Comparison of ENCODE assay signal across 29 cellular contexts in the genomic region with DNA sequence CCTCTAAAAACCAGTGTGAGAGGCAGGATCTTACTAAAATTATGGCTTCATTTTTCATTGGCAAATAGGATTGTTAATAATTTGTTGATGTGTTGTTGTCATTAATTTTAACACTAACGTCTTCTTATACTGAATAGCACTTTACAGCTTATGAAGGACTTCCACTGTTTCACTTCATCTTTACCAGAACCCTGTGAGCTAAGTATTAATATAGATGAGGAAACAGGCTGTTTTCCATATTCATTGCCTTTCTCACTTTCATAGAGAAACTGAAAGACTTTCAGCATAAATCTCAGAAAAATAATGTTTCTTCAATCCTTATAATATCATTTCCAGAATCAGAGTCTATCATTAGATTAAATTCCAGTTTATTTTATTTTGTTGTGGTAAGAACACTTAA.
"Had no signal": no experiment of that assay in that cellular context is flagged by ENCODE, and none has a peak within 500 bp of the region (broad histone marks: within the 10 kb centered on the region; RNA-seq: fewer than 3 reads in every experiment).

No MANE protein-coding gene starts in this region.

- H2AFZ ChIP-seq: hepatocyte had no signal

- H3K27ac ChIP-seq: brain microvascular endothelial cell, coronary artery, hepatocyte, transverse colon had no signal

- H3K27ac Mint-ChIP-seq: activated CD8-positive, alpha-beta T cell treated with anti-CD3 and anti-CD28 coated beads for 36 hours; activated T-helper 17 cell treated with anti-CD3 and anti-CD28 coated beads, Interleukin-2, amount 50 U/mL, for 72 hours; nephron; stimulated activated naive B cell treated with anti-CD40 and anti-IgM and Interleukin-4, amounts not matched to agents 10 μg/mL and 1 μg/mL and 100 μg/mL, for 72 hours; WTC11 had no signal

- FAIRE-seq: astrocyte, frontal cortex, keratinocyte had no signal

- H3K4me2 ChIP-seq: hepatocyte had no signal

- H3K4me1 ChIP-seq: transverse colon had no signal

- H3K27me3 Mint-ChIP-seq: activated CD8-positive, alpha-beta T cell treated with anti-CD3 and anti-CD28 coated beads for 36 hours; activated T-helper 17 cell treated with anti-CD3 and anti-CD28 coated beads, Interleukin-2, amount 50 U/mL, for 72 hours; stimulated activated naive B cell treated with anti-CD40 and anti-IgM and Interleukin-4, amounts not matched to agents 10 μg/mL and 1 μg/mL and 100 μg/mL, for 72 hours had no signal

- H3K9me3 Mint-ChIP-seq: nephron, WTC11 had no signal

- DNase-seq: activated CD4-positive, alpha-beta T cell treated with anti-CD3 and anti-CD28 coated beads for 1 hour; activated CD4-positive, alpha-beta T cell treated with anti-CD3 and anti-CD28 coated beads, Interleukin-2, amount 50 U/mL, for 1 hour; activated CD8-positive, alpha-beta T cell treated with anti-CD3 and anti-CD28 coated beads for 36 hours; activated gamma-delta T cell treated with Interleukin-2 at 50 U/mL for 16 hours; activated naive CD4-positive, alpha-beta T cell treated with anti-CD3 and anti-CD28 coated beads, Interleukin-2, amount 50 U/mL, for 16 hours; activated T-cell treated with anti-CD3 and anti-CD28 coated beads, Interleukin-2, amount 50 U/mL, for 4 hours; amniotic stem cell; brain microvascular endothelial cell; dorsolateral prefrontal cortex; effector memory CD4-positive, alpha-beta T cell; glutamatergic neuron; left cardiac atrium; left ventricle myocardium superior; mucosa of descending colon; posterior cingulate gyrus; right cardiac atrium; stimulated activated CD4-positive, alpha-beta T cell treated with anti-CD3 and anti-CD28 coated beads, Interleukin-15, amount 100 ng/mL, for 24 hours; stimulated activated CD4-positive, alpha-beta T cell treated with anti-CD3 and anti-CD28 coated beads, Interleukin-2, amount 100 ng/mL, for 24 hours; stimulated activated naive B cell treated with anti-CD40 and anti-IgM and Interleukin-4, amounts not matched to agents 10 μg/mL and 1 μg/mL and 100 μg/mL, for 72 hours; T-helper 9 cell; transverse colon had no signal

- H3K4me1 Mint-ChIP-seq: activated T-helper 17 cell treated with anti-CD3 and anti-CD28 coated beads, Interleukin-2, amount 50 U/mL, for 72 hours; stimulated activated naive B cell treated with anti-CD40 and anti-IgM and Interleukin-4, amounts not matched to agents 10 μg/mL and 1 μg/mL and 100 μg/mL, for 72 hours had no signal

- H3K4me3 ChIP-seq: coronary artery, dorsolateral prefrontal cortex, hepatocyte, mucosa of descending colon, transverse colon had no signal

- H3K36me3 Mint-ChIP-seq: WTC11 had no signal

- H3K79me2 ChIP-seq: hepatocyte had no signal

- ATAC-seq: activated CD8-positive, alpha-beta T cell treated with anti-CD3 and anti-CD28 coated beads for 36 hours; activated T-cell treated with anti-CD3 and anti-CD28 coated beads, Interleukin-2, amount 50 U/mL, for 4 hours; activated T-helper 17 cell treated with anti-CD3 and anti-CD28 coated beads, Interleukin-2, amount 50 U/mL, for 72 hours; left cardiac atrium; mucosa of descending colon; right cardiac atrium; stimulated activated naive B cell treated with anti-CD40 and anti-IgM and Interleukin-4, amounts not matched to agents 10 μg/mL and 1 μg/mL and 100 μg/mL, for 72 hours; WTC11 had no signal

- H3K4me3 Mint-ChIP-seq: activated CD8-positive, alpha-beta T cell treated with anti-CD3 and anti-CD28 coated beads for 36 hours; activated T-cell treated with anti-CD3 and anti-CD28 coated beads, Interleukin-2, amount 50 U/mL, for 4 hours; activated T-helper 17 cell treated with anti-CD3 and anti-CD28 coated beads, Interleukin-2, amount 50 U/mL, for 72 hours; nephron; stimulated activated naive B cell treated with anti-CD40 and anti-IgM and Interleukin-4, amounts not matched to agents 10 μg/mL and 1 μg/mL and 100 μg/mL, for 72 hours; WTC11 had no signal

- H3K36me3 ChIP-seq: brain microvascular endothelial cell, transverse colon had no signal

- H3K9me3 ChIP-seq: mucosa of descending colon, transverse colon had no signal

- H3K27me3 ChIP-seq: brain microvascular endothelial cell, dorsolateral prefrontal cortex, hepatocyte, transverse colon had no signal
